Comparison of ENCODE assay signal across 8 cellular contexts in the genomic region with DNA sequence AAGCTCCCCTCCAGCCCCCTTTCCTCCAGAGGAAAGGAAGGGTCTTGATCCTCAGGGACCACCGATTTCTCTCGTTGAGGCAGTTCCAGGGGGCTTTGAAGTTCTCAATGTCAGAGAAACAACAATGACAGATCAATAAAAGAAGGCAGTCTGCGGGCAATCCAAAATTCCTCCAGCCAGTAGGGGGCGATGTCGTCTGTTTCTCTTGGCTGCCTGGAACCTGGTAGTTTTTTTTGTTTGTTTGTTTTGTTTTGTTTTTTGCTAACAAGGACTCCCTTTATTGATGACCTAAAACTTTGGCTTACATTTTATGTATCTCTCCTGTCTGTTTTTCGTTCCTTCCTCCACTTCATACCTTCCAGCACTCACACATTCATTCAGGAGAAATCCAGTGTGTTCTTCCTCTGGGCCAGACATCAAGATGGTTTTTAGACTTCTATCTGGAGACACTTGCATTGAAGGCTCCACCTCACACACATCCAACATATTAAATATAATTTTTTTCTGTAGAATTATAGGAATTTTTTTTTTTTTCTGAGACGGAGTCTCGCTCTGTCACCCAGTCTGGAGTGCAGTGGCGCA.
A peak's percentile ranks its signal among the peaks of the same experiment; 100 is the strongest.
DNase-seq lines count a peak whose midpoint lies in the region; ATAC-seq and FAIRE-seq lines count a peak whose summit lies in the region.

No MANE protein-coding gene starts in this region.

- no peak for ATAC-seq in GM19023 (IDR thresholded peaks at IDR 0.05; ENCODE audit: unreplicated experiment)
- no peak for ATAC-seq in GM21515 (IDR thresholded peaks at IDR 0.05; ENCODE audit: unreplicated experiment)

- peaks cover 0 to 12% (median 0%) of the 10 kb centered on the region in 3 donors for H3K36me3 Mint-ChIP-seq in immature natural killer cell

- FAIRE-seq in GM19239 (lab: Jason Lieb, UNC), result peak; percentile 61

- H3K9me3 Mint-ChIP-seq in immature natural killer cell, result no peaks in the 10 kb centered on the region

- DNase-seq in GM19239 (ENCODE audit: insufficient read length, low spot score) (peak; percentile 57), RPMI8226 (peak; percentile 66), immature natural killer cell (peak; percentile 56 to 67 (median 59)), GDM1 (lab: John Stamatoyannopoulos, UW) (no peak)
- peak; percentile 79 for DNase-seq in activated naive CD4-positive, alpha-beta T cell treated with Interleukin-2 at 50 U/mL for 16 hours
- DNase-seq in stimulated activated CD4-positive, alpha-beta T cell treated with anti-CD3 and anti-CD28 coated beads, TNF-alpha, amount 100 ng/mL, for 24 hours (ENCODE audit: low read depth in 3 of 3), result peak; percentile 54 to 67 (median 64)

- peaks cover 15 to 43% of the 10 kb centered on the region in 2 donors for H3K4me1 Mint-ChIP-seq in immature natural killer cell

- peaks cover 18 to 19% (median 19%) of the 10 kb centered on the region in 3 donors for H3K27me3 Mint-ChIP-seq in immature natural killer cell (ENCODE audit: low read depth in 3 of 3)

- no peak overlapping the region for H3K4me3 Mint-ChIP-seq in immature natural killer cell

- H3K27ac Mint-ChIP-seq in immature natural killer cell, result peak overlapping the region in 2 of 6 donors; percentile 1 to 39
